In genomic region chr3:40524571-40525285, GRCh38 we compare ENCODE assay signal across 8 cellular contexts. TPM values are rescaled to one million over a fixed set of nuclear protein-coding genes. Genes with fewer than 3 reads are reported as not detected.
DNase-seq lines count a peak whose midpoint lies in the region; ATAC-seq, FAIRE-seq and TF ChIP-seq lines count a peak whose summit lies in the region.

ZNF621 (plus strand) TSS chr3:40524960; CDS start chr3:40525841, 881 bp downstream.

- POLR2A ChIA-PET in activated CD8-positive, alpha-beta T cell treated with anti-CD3 and anti-CD28 coated beads for 36 hours (lab: Charles Lee): interaction anchor here (0.7 to 1.8 kb wide), 9 partner anchors 9 to 675 kb away, joined by 3 to 11 read pairs (median 4); partner anchors contain the start of genes CTNNB1, RPL14, ZNF619 and ZNF620

- TF ChIP-seq CTCF in CD14-positive monocyte (IDR thresholded peaks at IDR 0.05) (no peak), lung (IDR thresholded peaks at IDR 0.05; ENCODE audit: control extremely low read depth, extremely low read depth) (no peak)
- TF ChIP-seq CTCF in activated CD8-positive, alpha-beta T cell treated with anti-CD3 and anti-CD28 coated beads for 36 hours (IDR thresholded peaks at IDR 0.05): no peak

- H3K27me3 ChIP-seq in lung (ENCODE audit: control insufficient read depth, insufficient read depth): no peaks in the 10 kb centered on the region

- peak; percentile 87 for FAIRE-seq in GM19239 (lab: Jason Lieb, UNC)

- H3K36me3 ChIP-seq in lung (ENCODE audit: control insufficient read depth in 2 of 2, insufficient read depth in 2 of 2, low read length in 2 of 2): peaks cover 2 to 5% of the 10 kb centered on the region in 2 donors

- H3K4me3 ChIP-seq in lung: peak within 1 kb of the TSS; percentile 96

- peaks cover 31 to 32% of the 10 kb centered on the region in 2 donors for H3K36me3 Mint-ChIP-seq in CD14-positive monocyte
- H3K36me3 Mint-ChIP-seq in activated CD8-positive, alpha-beta T cell treated with anti-CD3 and anti-CD28 coated beads for 36 hours (ENCODE audit: low read depth): peaks cover 25% of the 10 kb centered on the region

- peak; percentile 98 for ATAC-seq in HG03442 (IDR thresholded peaks at IDR 0.05; ENCODE audit: unreplicated experiment)
- peak; percentile 99 for ATAC-seq in activated CD8-positive, alpha-beta T cell treated with anti-CD3 and anti-CD28 coated beads for 36 hours
- peak; percentile 99 for ATAC-seq in lung (ENCODE audit: insufficient read depth, low FRiP score)

- CTCF ChIA-PET in activated CD8-positive, alpha-beta T cell treated with anti-CD3 and anti-CD28 coated beads for 36 hours (lab: Charles Lee): interaction anchor here (0.8 to 2.0 kb wide), 3 partner anchors 20 to 81 kb away, joined by 3 to 6 read pairs (median 4); no protein-coding TSS in a partner anchor

- DNase-seq in CD14-positive monocyte (ENCODE audit: low spot score) (peak; percentile 84), GM19239 (ENCODE audit: insufficient read length, low spot score) (peak; percentile 87), NCI-H774 (lab: John Stamatoyannopoulos, UW) (peak; percentile 62), ecto neural progenitor cell (ENCODE audit: low spot score) (peak; percentile 94), lung (ENCODE audit: low spot score) (peak; percentile 91)
- DNase-seq in activated CD8-positive, alpha-beta T cell treated with anti-CD3 and anti-CD28 coated beads for 36 hours: peak; percentile 88
- DNase-seq in stimulated activated CD4-positive, alpha-beta T cell treated with anti-CD3 and anti-CD28 coated beads, TNF-alpha, amount 100 ng/mL, for 4 hours (ENCODE audit: low read depth in 3 of 3): peak; percentile 62 to 66 (median 66)

- peaks cover 0 to 3% (median 2%) of the 10 kb centered on the region in 3 donors for H3K27me3 Mint-ChIP-seq in CD14-positive monocyte (ENCODE audit: low read depth in 3 of 3)
- no peaks in the 10 kb centered on the region for H3K27me3 Mint-ChIP-seq in activated CD8-positive, alpha-beta T cell treated with anti-CD3 and anti-CD28 coated beads for 36 hours

- H3K27ac ChIP-seq in lung (ENCODE audit: low read depth in 1 of 2, low read length in 1 of 2): peak within 1 kb of the TSS; percentile 81 to 100

- H3K27ac Mint-ChIP-seq in CD14-positive monocyte: peak within 1 kb of the TSS; percentile 90 to 97 (median 93)
- peak within 1 kb of the TSS; percentile 91 for H3K27ac Mint-ChIP-seq in activated CD8-positive, alpha-beta T cell treated with anti-CD3 and anti-CD28 coated beads for 36 hours

- peaks cover 26% of the 10 kb centered on the region for H3K4me1 Mint-ChIP-seq in CD14-positive monocyte
- peaks cover 23% of the 10 kb centered on the region for H3K4me1 Mint-ChIP-seq in activated CD8-positive, alpha-beta T cell treated with anti-CD3 and anti-CD28 coated beads for 36 hours (ENCODE audit: low read depth)

- peak within 1 kb of the TSS; percentile 91 to 97 for H3K4me3 Mint-ChIP-seq in CD14-positive monocyte
- peak within 1 kb of the TSS; percentile 90 for H3K4me3 Mint-ChIP-seq in activated CD8-positive, alpha-beta T cell treated with anti-CD3 and anti-CD28 coated beads for 36 hours

- H3K9me3 ChIP-seq in lung (ENCODE audit: control insufficient read depth in 2 of 2, insufficient read depth in 1 of 2, low read length in 1 of 2): no peaks in the 10 kb centered on the region

- intact Hi-C loops in CD14-positive monocyte (cut with micrococcal nuclease): loop anchor here in 1 of 2 donors (10.0 kb wide), 1 partner anchor 50 kb away; the partner anchor contains the start of gene ZNF619
- intact Hi-C loops in activated CD8-positive, alpha-beta T cell treated with anti-CD3 and anti-CD28 coated beads for 36 hours (cut with micrococcal nuclease): no loop called here

- WGBS in lung, 2 donors: 1 to 2% methylated on average over 56 to 59 of the region's 59 CpGs

- peaks cover 0 to 3% (median 0%) of the 10 kb centered on the region in 7 donors for H3K9me3 Mint-ChIP-seq in CD14-positive monocyte
- H3K9me3 Mint-ChIP-seq in activated CD8-positive, alpha-beta T cell treated with anti-CD3 and anti-CD28 coated beads for 36 hours: no peaks in the 10 kb centered on the region

- peaks cover 4 to 5% of the 10 kb centered on the region in 2 donors for H3K4me1 ChIP-seq in lung (ENCODE audit: control insufficient read depth in 2 of 2, insufficient read depth in 2 of 2, low read length in 2 of 2)

RNA-seq across cellular contexts. Expression of gene ZNF621, which starts in this region (rescaled TPM):
- polyA plus RNA-seq in CD14-positive monocyte: 1 to 10 TPM; 1.1 to 2.0 TPM
- total RNA-seq in activated CD8-positive, alpha-beta T cell treated with anti-CD3 and anti-CD28 coated beads for 36 hours: 10 to 100 TPM; 18.5 to 19.1 TPM
- total RNA-seq in lung: 10 to 100 TPM; 22.6 to 25.4 TPM
- polyA plus RNA-seq in lung: 10 to 100 TPM in 1 of 2 donors, 1 to 10 TPM in 1; 7.7 to 14.8 TPM

Comparison
In these comparisons a context has a peak if more than half of its experiments do, and no peak if none do; other contexts are left out.
1. Peak in every context shown above with its lines: DNase-seq, ATAC-seq, H3K4me3 ChIP-seq and H3K27ac ChIP-seq.